In genomic region chr2:74944987-74945782, GRCh38 we compare ENCODE assay signal across 1 cellular context.
A peak's percentile ranks its signal among the peaks of the same experiment; 100 is the strongest.
TF ChIP-seq lines count a peak whose summit lies in the region.

No MANE protein-coding gene starts in this region.

TF ChIP-seq in GM12878, 131 proteins besides CTCF, POLR2A, EP300 and RAD21 (continued from another document and continues in another):
- TF ChIP-seq E2F8 (IDR thresholded peaks at IDR 0.05; ENCODE audit: low read depth, partially characterized antibody) (no peak), SUZ12 (IDR thresholded peaks at IDR 0.05; ENCODE audit: unreplicated experiment) (no peak), PML (IDR thresholded peaks at IDR 0.05; ENCODE audit: low read length) (no peak), BMI1 (IDR thresholded peaks at IDR 0.05; ENCODE audit: borderline replicate concordance) (peak; percentile 45; the same call in 1 of the 2 replicates), TCF12 (IDR thresholded peaks at IDR 0.05; ENCODE audit: low read depth, low read length) (no peak), IKZF1 (conservative IDR thresholded peaks at IDR 0.05) (peak; percentile 72), YY1 (IDR thresholded peaks at IDR 0.05; ENCODE audit: low read depth, low read length) (peak; percentile 73), BACH1 (IDR thresholded peaks at IDR 0.05; ENCODE audit: borderline replicate concordance) (no peak; the same call in 1 of the 2 replicates), NFYA (IDR thresholded peaks at IDR 0.05; ENCODE audit: borderline replicate concordance, low read depth, low read length) (no peak), PAX5 (IDR thresholded peaks at IDR 0.05; ENCODE audit: borderline replicate concordance, low read depth, low read length) (0 out of 2 replicates have a peak, but pooled peaks have one; percentile 27), IKZF2 (IDR thresholded peaks at IDR 0.05) (peak; percentile 78 to 85), HDGF (IDR thresholded peaks at IDR 0.05) (no peak), MAX (IDR thresholded peaks at IDR 0.05; ENCODE audit: low read depth, low read length) (no peak), PAX8 (IDR thresholded peaks at IDR 0.05) (no peak), ZNF24 (IDR thresholded peaks at IDR 0.05) (no peak), EZH2 (IDR thresholded peaks at IDR 0.05; ENCODE audit: borderline replicate concordance, control insufficient read depth, low read depth, low read length) (no peak), ZNF274 (IDR thresholded peaks at IDR 0.05; ENCODE audit: insufficient read depth, insufficient read length) (no peak), IRF3 (IDR thresholded peaks at IDR 0.05) (no peak), HSF1 (IDR thresholded peaks at IDR 0.05; ENCODE audit: low read depth, low read length) (no peak), JUNB (IDR thresholded peaks at IDR 0.05) (peak; percentile 85), CBX5 (IDR thresholded peaks at IDR 0.05; ENCODE audit: low read depth) (0 out of 2 replicates have a peak, but pooled peaks have one; percentile 50), BRCA1 (IDR thresholded peaks at IDR 0.05; ENCODE audit: low read depth, low read length) (no peak), TARDBP (IDR thresholded peaks at IDR 0.05; ENCODE audit: borderline replicate concordance) (no peak), MTA2 (IDR thresholded peaks at IDR 0.05; ENCODE audit: low read depth) (peak; percentile 77), PRDM15 (CRISPR knock-in tag; IDR thresholded peaks at IDR 0.05) (no peak), SREBF1 (IDR thresholded peaks at IDR 0.05; ENCODE audit: low read length) (no peak), RELB (IDR thresholded peaks at IDR 0.05; ENCODE audit: low read depth) (peak; percentile 65), SMARCA5 (IDR thresholded peaks at IDR 0.05) (no peak), MYB (IDR thresholded peaks at IDR 0.05; ENCODE audit: borderline replicate concordance, low read depth, low read length) (no peak), ZNF384 (IDR thresholded peaks at IDR 0.05; ENCODE audit: borderline replicate concordance, low read depth, low read length) (no peak), SPI1 (IDR thresholded peaks at IDR 0.05; ENCODE audit: borderline replicate concordance, insufficient read depth, low read depth, low read length) (peak; percentile 97), ZNF207 (IDR thresholded peaks at IDR 0.05; ENCODE audit: borderline replicate concordance) (no peak), TBL1XR1 (IDR thresholded peaks at IDR 0.05; ENCODE audit: low read depth, low read length) (no peak), RUNX3 (IDR thresholded peaks at IDR 0.05; ENCODE audit: low read length) (peak; percentile 97), ZNF217 (IDR thresholded peaks at IDR 0.05) (no peak; the same call in 1 of the 2 replicates), BCL3 (IDR thresholded peaks at IDR 0.05; ENCODE audit: borderline replicate concordance, insufficient read depth, low read depth, low read length, poor library complexity, severe bottlenecking) (peak; percentile 38), ZNF592 (IDR thresholded peaks at IDR 0.05) (no peak), SKIL (IDR thresholded peaks at IDR 0.05; ENCODE audit: low read depth, poor library complexity, severe bottlenecking) (no peak), E4F1 (IDR thresholded peaks at IDR 0.05; ENCODE audit: borderline replicate concordance, partially characterized antibody) (no peak), NR2F1 (conservative IDR thresholded peaks at IDR 0.05) (peak; percentile 24; the same call in 1 of the 2 replicates)
